Comparison of ENCODE assay signal across 3 cellular contexts in genomic region chr15:101543026-101543390, GRCh38.
"Had no signal": no experiment of that assay in that cellular context is flagged by ENCODE, and none has a peak within 500 bp of the region (broad histone marks: within the 10 kb centered on the region; RNA-seq: fewer than 3 reads in every experiment).

No MANE protein-coding gene starts in this region.

- H2AFZ ChIP-seq: GM23338 had no signal

- ATAC-seq: GM23338 had no signal

- H3K4me2 ChIP-seq: GM23338 had no signal

- DNase-seq: HCEC 1CT had no signal

- H3K4me3 ChIP-seq: GM23338 had no signal

- H3K27ac ChIP-seq: HL-60 had no signal
